8 cellular contexts compared by ENCODE assay signal in the genomic region with DNA sequence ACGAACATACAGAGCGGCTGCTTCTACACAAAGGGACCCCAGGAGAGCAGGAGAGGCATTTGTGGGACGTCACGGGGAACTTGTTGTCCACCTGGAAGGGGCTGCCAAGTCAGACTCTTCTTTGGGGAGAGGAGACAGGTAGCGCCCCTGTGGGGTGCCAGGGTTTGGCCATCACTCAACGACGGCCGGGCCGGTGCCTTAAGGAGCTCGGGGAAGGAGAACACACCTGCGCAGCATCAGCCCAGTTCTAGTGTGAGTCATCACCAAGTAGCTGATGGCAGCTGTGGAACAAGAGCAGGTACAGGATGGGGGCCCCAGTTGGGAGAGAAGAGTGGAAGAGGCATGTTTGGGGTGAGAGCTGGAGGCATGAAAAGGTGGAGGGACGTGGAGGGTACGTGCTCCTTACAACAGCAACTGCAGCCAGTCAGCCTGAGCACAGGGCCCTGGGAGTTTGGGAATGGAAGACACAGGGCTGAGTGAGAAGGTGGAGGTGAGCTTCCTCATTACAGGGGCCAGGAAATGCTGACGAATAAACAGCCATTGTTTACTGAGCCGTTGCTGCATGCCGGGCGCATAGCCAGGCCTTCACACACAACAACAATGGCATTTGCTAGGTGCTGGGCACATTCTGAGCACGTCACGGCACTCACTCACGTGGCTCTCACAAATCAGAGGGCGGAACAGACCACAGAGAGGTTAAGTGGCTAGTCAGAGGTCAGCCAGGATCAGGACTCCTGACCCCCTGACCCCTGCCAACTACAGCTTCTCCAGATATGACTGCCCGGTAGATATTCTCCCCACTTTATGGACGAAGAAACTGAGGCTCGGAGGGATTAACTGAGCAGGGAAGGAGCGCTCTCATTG. TPM values are rescaled to one million over a fixed set of nuclear protein-coding genes. Genes with fewer than 3 reads are reported as not detected.
DNase-seq lines count a peak whose midpoint lies in the region; ATAC-seq and TF ChIP-seq lines count a peak whose summit lies in the region.

No MANE protein-coding gene starts in this region.

- TF ChIP-seq CTCF in chondrocyte (IDR thresholded peaks at IDR 0.05) (no peak), mucosa of descending colon (IDR thresholded peaks at IDR 0.05) (no peak)

- no peaks in the 10 kb centered on the region for H3K9me3 Mint-ChIP-seq in CD8-positive, alpha-beta memory T cell
- no peaks in the 10 kb centered on the region for H3K9me3 Mint-ChIP-seq in chondrocyte (ENCODE audit: low read depth)
- H3K9me3 Mint-ChIP-seq in activated CD8-positive, alpha-beta memory T cell treated with anti-CD3 and anti-CD28 coated beads, Interleukin-2, amount 10 ng/mL, durations not matched to agents 7 days and 5 days (ENCODE audit: low read depth): no peaks in the 10 kb centered on the region

- H3K27ac ChIP-seq in CD8-positive, alpha-beta memory T cell (ENCODE audit: low read depth, low read length): no peak overlapping the region
- H3K27ac ChIP-seq in caudate nucleus (ENCODE audit: low read depth, low read length): no peak overlapping the region

- H3K27me3 ChIP-seq in CD8-positive, alpha-beta memory T cell (ENCODE audit: insufficient read depth, low read length, poor library complexity, severe bottlenecking): no peaks in the 10 kb centered on the region

- no peaks in the 10 kb centered on the region for H3K27me3 Mint-ChIP-seq in CD8-positive, alpha-beta memory T cell
- no peaks in the 10 kb centered on the region for H3K27me3 Mint-ChIP-seq in chondrocyte (ENCODE audit: low read depth)
- H3K27me3 Mint-ChIP-seq in activated CD8-positive, alpha-beta memory T cell treated with anti-CD3 and anti-CD28 coated beads, Interleukin-2, amount 10 ng/mL, durations not matched to agents 7 days and 5 days: no peaks in the 10 kb centered on the region

- POLR2A ChIA-PET in CD8-positive, alpha-beta memory T cell (lab: Charles Lee): no interaction called here

- H3K9me3 ChIP-seq in CD8-positive, alpha-beta memory T cell (ENCODE audit: low read length): no peaks in the 10 kb centered on the region
- H3K9me3 ChIP-seq in mucosa of descending colon: no peaks in the 10 kb centered on the region

- peak overlapping the region in 4 of 7 donors; percentile 6 to 91 (median 51) for H3K4me3 Mint-ChIP-seq in CD8-positive, alpha-beta memory T cell
- H3K4me3 Mint-ChIP-seq in chondrocyte (ENCODE audit: unreplicated experiment): no peak overlapping the region
- H3K4me3 Mint-ChIP-seq in activated CD8-positive, alpha-beta memory T cell treated with anti-CD3 and anti-CD28 coated beads, Interleukin-2, amount 10 ng/mL, durations not matched to agents 7 days and 5 days: no peak overlapping the region

- H3K4me3 ChIP-seq in CD8-positive, alpha-beta memory T cell (ENCODE audit: low read length): no peak overlapping the region
- no peak overlapping the region for H3K4me3 ChIP-seq in mucosa of descending colon

- peak; percentile 77 for ATAC-seq in mucosa of descending colon
- ATAC-seq in activated CD8-positive, alpha-beta memory T cell treated with anti-CD3 and anti-CD28 coated beads, Interleukin-2, amount 10 ng/mL, durations not matched to agents 7 days and 5 days: no peak
- no peak for ATAC-seq in HG03097 (IDR thresholded peaks at IDR 0.05; ENCODE audit: low FRiP score, unreplicated experiment)
- no peak for ATAC-seq in GM19397 (IDR thresholded peaks at IDR 0.05; ENCODE audit: unreplicated experiment)

- intact Hi-C loops in mucosa of descending colon (cut with DNase I, micrococcal nuclease): no loop called here

- no peaks in the 10 kb centered on the region for H3K36me3 ChIP-seq in CD8-positive, alpha-beta memory T cell (ENCODE audit: insufficient read depth, low read length)
- no peaks in the 10 kb centered on the region for H3K36me3 ChIP-seq in mucosa of descending colon (ENCODE audit: low read depth)

- CTCF ChIA-PET in CD8-positive, alpha-beta memory T cell (lab: Charles Lee): interaction anchor here (0.6 to 3.1 kb wide), 8 partner anchors 15 to 124 kb away, joined by 3 to 11 read pairs (median 3); no protein-coding TSS in a partner anchor
- CTCF ChIA-PET in activated CD8-positive, alpha-beta memory T cell treated with anti-CD3 and anti-CD28 coated beads, Interleukin-2, amount 10 ng/mL, durations not matched to agents 7 days and 5 days (lab: Charles Lee): interaction anchor here (1.3 to 2.8 kb wide), 3 partner anchors 43 to 125 kb away, joined by 3 to 16 read pairs (median 7); no protein-coding TSS in a partner anchor

- H3K4me1 ChIP-seq in CD8-positive, alpha-beta memory T cell (ENCODE audit: insufficient read depth, low read length): peaks cover 47% of the 10 kb centered on the region
- peaks cover 50% of the 10 kb centered on the region for H3K4me1 ChIP-seq in mucosa of descending colon (ENCODE audit: low read depth)

- DNase-seq in CD8-positive, alpha-beta memory T cell: peak in 1 of 5 donors; percentile 21
- DNase-seq in NCI-H146 treated with DMSO at 0.1 percent for 48 hours (lab: John Stamatoyannopoulos, UW; ENCODE audit: unreplicated experiment) (peak; percentile 75), chondrocyte (ENCODE audit: low spot score) (peak; percentile 82), mucosa of descending colon (peak; percentile 85 to 91 (median 90)), caudate nucleus (lab: John Stamatoyannopoulos, UW) (no peak)
- DNase-seq in activated CD8-positive, alpha-beta memory T cell treated with anti-CD3 and anti-CD28 coated beads, Interleukin-2, amount 10 ng/mL, durations not matched to agents 7 days and 5 days: no peak

- H3K4me1 Mint-ChIP-seq in CD8-positive, alpha-beta memory T cell: peaks cover 16 to 29% (median 28%) of the 10 kb centered on the region in 3 donors
- peaks cover 8% of the 10 kb centered on the region for H3K4me1 Mint-ChIP-seq in chondrocyte (ENCODE audit: low read depth)
- H3K4me1 Mint-ChIP-seq in activated CD8-positive, alpha-beta memory T cell treated with anti-CD3 and anti-CD28 coated beads, Interleukin-2, amount 10 ng/mL, durations not matched to agents 7 days and 5 days: peaks cover 24% of the 10 kb centered on the region

- no peaks in the 10 kb centered on the region for H3K36me3 Mint-ChIP-seq in CD8-positive, alpha-beta memory T cell
- peaks cover 1% of the 10 kb centered on the region for H3K36me3 Mint-ChIP-seq in chondrocyte (ENCODE audit: low read depth)
- H3K36me3 Mint-ChIP-seq in activated CD8-positive, alpha-beta memory T cell treated with anti-CD3 and anti-CD28 coated beads, Interleukin-2, amount 10 ng/mL, durations not matched to agents 7 days and 5 days: no peaks in the 10 kb centered on the region

- H3K27ac Mint-ChIP-seq in CD8-positive, alpha-beta memory T cell: peak overlapping the region in 5 of 8 donors; percentile 59 to 87 (median 72)
- no peak overlapping the region for H3K27ac Mint-ChIP-seq in chondrocyte (ENCODE audit: unreplicated experiment)
- no peak overlapping the region for H3K27ac Mint-ChIP-seq in activated CD8-positive, alpha-beta memory T cell treated with anti-CD3 and anti-CD28 coated beads, Interleukin-2, amount 10 ng/mL, durations not matched to agents 7 days and 5 days

RNA-seq across cellular contexts. Expression of gene TP53I11, which starts 29.1 kb away (rescaled TPM):
- total RNA-seq in CD8-positive, alpha-beta memory T cell: 10 to 100 TPM; 16.9 to 18.1 TPM
- 32.1 TPM for polyA plus RNA-seq in CD8-positive, alpha-beta memory T cell
- 50.1 to 97.5 TPM (median 96.9 TPM) in 3 replicates for total RNA-seq in chondrocyte
- total RNA-seq in mucosa of descending colon: 10 to 100 TPM; 48.4 to 95.9 (median 91.9) TPM
- 1 to 10 TPM; 2.2 to 3.7 TPM for total RNA-seq in activated CD8-positive, alpha-beta memory T cell treated with anti-CD3 and anti-CD28 coated beads, Interleukin-2, amount 10 ng/mL, durations not matched to agents 7 days and 5 days

Comparison
In these comparisons a context has a peak if more than half of its experiments do, and no peak if none do; other contexts are left out.
1. DNase-seq: peak in NCI-H146 treated with DMSO at 0.1 percent for 48 hours (single experiment), chondrocyte (single experiment) and mucosa of descending colon (3 of 3); none in activated CD8-positive, alpha-beta memory T cell treated with anti-CD3 and anti-CD28 coated beads, Interleukin-2, amount 10 ng/mL, durations not matched to agents 7 days and 5 days (single experiment) and caudate nucleus (0 of 61).
2. H3K27ac Mint-ChIP-seq: peak in CD8-positive, alpha-beta memory T cell (5 of 8); none in chondrocyte (single experiment) and activated CD8-positive, alpha-beta memory T cell treated with anti-CD3 and anti-CD28 coated beads, Interleukin-2, amount 10 ng/mL, durations not matched to agents 7 days and 5 days (single experiment).
3. H3K4me3 Mint-ChIP-seq: peak in CD8-positive, alpha-beta memory T cell (4 of 7); none in chondrocyte (single experiment) and activated CD8-positive, alpha-beta memory T cell treated with anti-CD3 and anti-CD28 coated beads, Interleukin-2, amount 10 ng/mL, durations not matched to agents 7 days and 5 days (single experiment).